ENCODE assay signal across 16 cellular contexts in the genomic region with DNA sequence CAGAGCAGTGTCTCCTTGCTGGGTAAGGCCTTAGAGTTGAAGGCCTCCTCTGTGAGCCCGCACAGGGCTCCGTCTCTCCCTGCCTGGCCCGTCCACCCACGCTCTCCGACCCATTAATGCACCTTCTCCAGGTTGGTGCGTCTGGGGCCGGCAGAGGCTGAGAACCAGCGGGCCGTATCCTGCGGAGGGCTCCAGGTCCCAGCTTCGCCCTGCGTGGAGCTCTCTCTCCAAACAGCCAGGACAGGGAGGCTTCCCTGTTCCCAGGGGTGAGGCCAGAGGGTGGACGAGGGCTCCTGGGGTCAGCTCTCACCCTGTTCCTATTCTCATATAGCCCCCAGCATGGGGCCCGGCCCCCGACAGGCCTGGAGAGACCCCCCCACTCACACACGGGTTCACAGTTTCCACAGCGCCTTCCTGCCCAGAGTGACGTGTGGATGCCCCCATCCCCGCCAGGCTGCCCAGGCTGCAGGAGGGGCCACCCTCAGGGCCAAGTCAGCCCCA. TPM values are rescaled to one million over a fixed set of nuclear protein-coding genes. Genes with fewer than 3 reads are reported as not detected.
DNase-seq lines count a peak whose midpoint lies in the region; ATAC-seq lines count a peak whose summit lies in the region.
"Had no signal": no experiment of that assay in that cellular context is flagged by ENCODE, and none has a peak within 500 bp of the region (broad histone marks: within the 10 kb centered on the region; RNA-seq: fewer than 3 reads in every experiment).

No MANE protein-coding gene starts in this region.

- no peak for DNase-seq in Right ventricle myocardium inferior (ENCODE audit: missing footprints)
- DNase-seq in left cardiac atrium = no peak
- DNase-seq in caudate nucleus (lab: John Stamatoyannopoulos, UW) = no peak
- DNase-seq in NCI-H1436 (lab: John Stamatoyannopoulos, UW) = no peak
- no peak for DNase-seq in left lobe of liver (ENCODE audit: low spot score)
- no peak for DNase-seq in NCI-H2081 treated with DMSO at 0.1 percent for 48 hours (lab: John Stamatoyannopoulos, UW)
- DNase-seq: BE2C; CD8-positive, alpha-beta memory T cell; GF-D8; NCI-H1105; NCI-H187; NCI-H69; SIG-M5 had no signal

- ATAC-seq in Right ventricle myocardium inferior (peak; percentile 11), left cardiac atrium (no peak), left lobe of liver (no peak), GM21526 (IDR thresholded peaks at IDR 0.05; ENCODE audit: low FRiP score, unreplicated experiment) (no peak)

- H3K9me3 ChIP-seq in mucosa of rectum (ENCODE audit: control insufficient read depth in 2 of 2, low read length in 2 of 2) = no peaks in the 10 kb centered on the region
- H3K9me3 ChIP-seq: BE2C had no signal

- H3K27ac ChIP-seq in caudate nucleus (ENCODE audit: low read depth, low read length) = peak overlapping the region; percentile 75
- peak overlapping the region; percentile 23 to 61 for H3K27ac ChIP-seq in mucosa of rectum (ENCODE audit: low read depth in 2 of 2, low read length in 2 of 2)
- H3K27ac ChIP-seq: 22Rv1 had no signal

- H3K4me1 ChIP-seq in mucosa of rectum (ENCODE audit: control insufficient read depth in 2 of 2, insufficient read depth in 2 of 2, low read length in 2 of 2) = peaks cover 32 to 50% of the 10 kb centered on the region in 2 donors

- no peak overlapping the region for H3K4me3 ChIP-seq in mucosa of rectum (ENCODE audit: low read length in 2 of 2)

- H3K36me3 ChIP-seq in mucosa of rectum (ENCODE audit: control insufficient read depth in 2 of 2, insufficient read depth in 2 of 2, low read length in 2 of 2) = peaks cover 0 to 3% of the 10 kb centered on the region in 2 donors
- H3K36me3 ChIP-seq: BE2C had no signal

- no peak overlapping the region for H3K9ac ChIP-seq in mucosa of rectum (ENCODE audit: low read depth in 1 of 2, low read length in 2 of 2)

- intact Hi-C loops in Right ventricle myocardium inferior (cut with DNase I) = no loop called here
- intact Hi-C loops in left cardiac atrium (cut with DNase I) = loop anchor here in 1 of 2 donors (5.0 kb wide), 1 partner anchor 41 kb away; a partner anchor contains a TSS

- no peaks in the 10 kb centered on the region for H3K27me3 ChIP-seq in mucosa of rectum (ENCODE audit: control insufficient read depth in 2 of 2, insufficient read depth in 2 of 2, low read length in 2 of 2)
- H3K27me3 ChIP-seq: BE2C had no signal

RNA-seq across cellular contexts. Expression of a gene that starts 34.6 kb away (rescaled TPM):
- total RNA-seq in Right ventricle myocardium inferior = 19.1 TPM
- 10 to 100 TPM; 17.8 to 28.3 TPM for total RNA-seq in left cardiac atrium
- 38.2 TPM for total RNA-seq in left lobe of liver

RNA-seq across cellular contexts. Expression of a gene that starts 43.5 kb away (rescaled TPM):
- total RNA-seq in Right ventricle myocardium inferior (10.0 TPM), left cardiac atrium (1 to 10 TPM; 6.9 to 8.2 TPM), left lobe of liver (2.8 TPM)
